ENCODE assay signal across 9 cellular contexts in the genomic region with DNA sequence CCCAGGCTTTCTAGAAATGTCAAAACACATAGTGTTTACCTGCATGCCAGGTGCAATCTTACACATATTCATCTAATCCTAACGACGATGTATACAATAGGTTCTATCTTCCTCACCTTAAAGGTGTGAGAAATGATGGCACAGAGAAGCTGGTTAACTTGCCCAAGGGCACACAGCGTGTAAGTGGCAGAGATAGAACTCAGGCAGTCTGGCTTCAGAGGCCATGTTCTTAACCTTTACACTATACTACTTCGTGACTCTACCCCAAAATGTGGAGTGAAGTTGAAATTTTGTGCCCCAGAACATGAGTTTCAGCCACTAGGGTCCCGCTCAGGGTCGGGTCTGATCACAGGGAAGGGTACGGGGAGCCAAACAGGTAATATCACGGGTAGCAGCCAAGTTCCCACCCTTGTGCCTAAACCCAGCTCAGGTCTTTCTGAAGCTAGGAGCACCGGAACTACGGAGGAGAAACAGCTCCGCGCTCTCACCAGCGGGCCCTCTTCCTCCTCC. TPM values are rescaled to one million over a fixed set of nuclear protein-coding genes. Genes with fewer than 3 reads are reported as not detected.
DNase-seq lines count a peak whose midpoint lies in the region; ATAC-seq, FAIRE-seq and TF ChIP-seq lines count a peak whose summit lies in the region.
"Had no signal": no experiment of that assay in that cellular context is flagged by ENCODE, and none has a peak within 500 bp of the region (broad histone marks: within the 10 kb centered on the region; RNA-seq: fewer than 3 reads in every experiment).

No MANE protein-coding gene starts in this region.

- H3K36me3 ChIP-seq in endocrine pancreas (ENCODE audit: control insufficient read depth, insufficient read depth, low read length) = no peaks in the 10 kb centered on the region

- H3K9ac ChIP-seq in endocrine pancreas (ENCODE audit: control insufficient read depth, insufficient read depth, low read length) = peak overlapping the region; percentile 91

- H3K27me3 ChIP-seq in endocrine pancreas (ENCODE audit: control insufficient read depth, insufficient read depth, low read length) = no peaks in the 10 kb centered on the region

- H3K36me3 Mint-ChIP-seq in activated naive CD4-positive, alpha-beta T cell treated with anti-CD3 and anti-CD28 coated beads for 36 hours (ENCODE audit: low read depth) = peaks cover 64% of the 10 kb centered on the region
- H3K36me3 Mint-ChIP-seq in nephron progenitor cell (ENCODE audit: low read depth) = peaks cover 58% of the 10 kb centered on the region

- ATAC-seq in HG03159 (IDR thresholded peaks at IDR 0.05; ENCODE audit: unreplicated experiment) (no peak), HG03342 (IDR thresholded peaks at IDR 0.05; ENCODE audit: unreplicated experiment) (no peak)

- no peaks in the 10 kb centered on the region for H3K9me3 ChIP-seq in endocrine pancreas (ENCODE audit: control insufficient read depth, low read length)

- DNase-seq in activated naive CD4-positive, alpha-beta T cell treated with anti-CD3 and anti-CD28 coated beads for 36 hours = no peak
- DNase-seq in activated naive CD4-positive, alpha-beta T cell (lab: John Stamatoyannopoulos, UW) = no peak
- DNase-seq in NCI-H69 (lab: John Stamatoyannopoulos, UW) = peak; percentile 61
- DNase-seq in nephron progenitor cell = no peak
- no peak for DNase-seq in H54 (ENCODE audit: insufficient read length, low spot score)

- H3K27ac Mint-ChIP-seq in activated naive CD4-positive, alpha-beta T cell treated with anti-CD3 and anti-CD28 coated beads for 36 hours = peak overlapping the region; percentile 100
- H3K27ac Mint-ChIP-seq in nephron progenitor cell = peak overlapping the region; percentile 100

- peak overlapping the region; percentile 91 for H3K4me3 ChIP-seq in endocrine pancreas (ENCODE audit: control insufficient read depth, insufficient read depth, low read length)

- intact Hi-C loops in activated naive CD4-positive, alpha-beta T cell treated with anti-CD3 and anti-CD28 coated beads for 36 hours (cut with micrococcal nuclease) = loop anchor here (1.0 to 10.0 kb wide), 8 partner anchors 18 to 304 kb away; partner anchors contain the start of genes CUTA, PFDN6, RXRB and SLC39A7

- no peak for TF ChIP-seq POLR2A in H54 (IDR thresholded peaks at IDR 0.05; ENCODE audit: low read depth, low read length)

- FAIRE-seq in H54 (lab: Jason Lieb, UNC) = no peak

- H3K4me1 ChIP-seq in endocrine pancreas (ENCODE audit: control insufficient read depth, insufficient read depth, low read length) = no peaks in the 10 kb centered on the region

- H3K4me1 Mint-ChIP-seq in activated naive CD4-positive, alpha-beta T cell treated with anti-CD3 and anti-CD28 coated beads for 36 hours (ENCODE audit: low read depth) = peaks cover 39% of the 10 kb centered on the region
- H3K4me1 Mint-ChIP-seq in nephron progenitor cell = peaks cover 62% of the 10 kb centered on the region

- H3K27me3 Mint-ChIP-seq in activated naive CD4-positive, alpha-beta T cell treated with anti-CD3 and anti-CD28 coated beads for 36 hours (ENCODE audit: low read depth) = no peaks in the 10 kb centered on the region
- no peaks in the 10 kb centered on the region for H3K27me3 Mint-ChIP-seq in nephron progenitor cell (ENCODE audit: low read depth, poor library complexity)

- TF ChIP-seq CTCF in nephron progenitor cell (IDR thresholded peaks at IDR 0.05) = no peak

- H3K9me3 Mint-ChIP-seq in activated naive CD4-positive, alpha-beta T cell treated with anti-CD3 and anti-CD28 coated beads for 36 hours = no peaks in the 10 kb centered on the region
- no peaks in the 10 kb centered on the region for H3K9me3 Mint-ChIP-seq in nephron progenitor cell

- CTCF ChIA-PET in activated naive CD4-positive, alpha-beta T cell treated with anti-CD3 and anti-CD28 coated beads for 36 hours (lab: Charles Lee) = interaction anchor here (0.8 to 2.8 kb wide), 5 partner anchors 20 to 73 kb away, joined by 3 to 9 read pairs (median 6); partner anchors contain the start of gene RGL2

- H3K4me3 Mint-ChIP-seq in activated naive CD4-positive, alpha-beta T cell treated with anti-CD3 and anti-CD28 coated beads for 36 hours = peak overlapping the region; percentile 99
- H3K4me3 Mint-ChIP-seq in nephron progenitor cell = peak overlapping the region; percentile 96

RNA-seq across cellular contexts. Expression of gene VPS52, which starts 0.5 kb away (rescaled TPM):
- 10 to 100 TPM; 30.3 to 31.0 TPM for total RNA-seq in activated naive CD4-positive, alpha-beta T cell treated with anti-CD3 and anti-CD28 coated beads for 36 hours

RNA-seq across cellular contexts. Expression of gene RPS18, which starts 0.7 kb away (rescaled TPM):
- 1,000 to 10,000 TPM; 5,497 to 5,551 TPM for total RNA-seq in activated naive CD4-positive, alpha-beta T cell treated with anti-CD3 and anti-CD28 coated beads for 36 hours

RNA-seq across cellular contexts. Expression of gene B3GALT4, which starts 5.8 kb away (rescaled TPM):
- total RNA-seq in activated naive CD4-positive, alpha-beta T cell treated with anti-CD3 and anti-CD28 coated beads for 36 hours = 1 to 10 TPM; 4.4 TPM
- total RNA-seq: myocyte had no signal

RNA-seq across cellular contexts. Expression of gene WDR46, which starts 17.9 kb away (rescaled TPM):
- total RNA-seq in activated naive CD4-positive, alpha-beta T cell treated with anti-CD3 and anti-CD28 coated beads for 36 hours = 10 to 100 TPM; 42.5 to 42.9 TPM

RNA-seq across cellular contexts. Expression of gene PFDN6, which starts 18.2 kb away (rescaled TPM):
- total RNA-seq in activated naive CD4-positive, alpha-beta T cell treated with anti-CD3 and anti-CD28 coated beads for 36 hours = 10 to 100 TPM; 67.9 to 81.3 TPM
